1 cellular context compared by ENCODE assay signal in genomic region chr17:41664587-41665565, GRCh38.
TF ChIP-seq lines count a peak whose summit lies in the region.

No MANE protein-coding gene starts in this region.

TF ChIP-seq in GM23338, 12 proteins besides CTCF, POLR2A, EP300 and RAD21 (continued from another document):
- TF ChIP-seq, protein P1, sequence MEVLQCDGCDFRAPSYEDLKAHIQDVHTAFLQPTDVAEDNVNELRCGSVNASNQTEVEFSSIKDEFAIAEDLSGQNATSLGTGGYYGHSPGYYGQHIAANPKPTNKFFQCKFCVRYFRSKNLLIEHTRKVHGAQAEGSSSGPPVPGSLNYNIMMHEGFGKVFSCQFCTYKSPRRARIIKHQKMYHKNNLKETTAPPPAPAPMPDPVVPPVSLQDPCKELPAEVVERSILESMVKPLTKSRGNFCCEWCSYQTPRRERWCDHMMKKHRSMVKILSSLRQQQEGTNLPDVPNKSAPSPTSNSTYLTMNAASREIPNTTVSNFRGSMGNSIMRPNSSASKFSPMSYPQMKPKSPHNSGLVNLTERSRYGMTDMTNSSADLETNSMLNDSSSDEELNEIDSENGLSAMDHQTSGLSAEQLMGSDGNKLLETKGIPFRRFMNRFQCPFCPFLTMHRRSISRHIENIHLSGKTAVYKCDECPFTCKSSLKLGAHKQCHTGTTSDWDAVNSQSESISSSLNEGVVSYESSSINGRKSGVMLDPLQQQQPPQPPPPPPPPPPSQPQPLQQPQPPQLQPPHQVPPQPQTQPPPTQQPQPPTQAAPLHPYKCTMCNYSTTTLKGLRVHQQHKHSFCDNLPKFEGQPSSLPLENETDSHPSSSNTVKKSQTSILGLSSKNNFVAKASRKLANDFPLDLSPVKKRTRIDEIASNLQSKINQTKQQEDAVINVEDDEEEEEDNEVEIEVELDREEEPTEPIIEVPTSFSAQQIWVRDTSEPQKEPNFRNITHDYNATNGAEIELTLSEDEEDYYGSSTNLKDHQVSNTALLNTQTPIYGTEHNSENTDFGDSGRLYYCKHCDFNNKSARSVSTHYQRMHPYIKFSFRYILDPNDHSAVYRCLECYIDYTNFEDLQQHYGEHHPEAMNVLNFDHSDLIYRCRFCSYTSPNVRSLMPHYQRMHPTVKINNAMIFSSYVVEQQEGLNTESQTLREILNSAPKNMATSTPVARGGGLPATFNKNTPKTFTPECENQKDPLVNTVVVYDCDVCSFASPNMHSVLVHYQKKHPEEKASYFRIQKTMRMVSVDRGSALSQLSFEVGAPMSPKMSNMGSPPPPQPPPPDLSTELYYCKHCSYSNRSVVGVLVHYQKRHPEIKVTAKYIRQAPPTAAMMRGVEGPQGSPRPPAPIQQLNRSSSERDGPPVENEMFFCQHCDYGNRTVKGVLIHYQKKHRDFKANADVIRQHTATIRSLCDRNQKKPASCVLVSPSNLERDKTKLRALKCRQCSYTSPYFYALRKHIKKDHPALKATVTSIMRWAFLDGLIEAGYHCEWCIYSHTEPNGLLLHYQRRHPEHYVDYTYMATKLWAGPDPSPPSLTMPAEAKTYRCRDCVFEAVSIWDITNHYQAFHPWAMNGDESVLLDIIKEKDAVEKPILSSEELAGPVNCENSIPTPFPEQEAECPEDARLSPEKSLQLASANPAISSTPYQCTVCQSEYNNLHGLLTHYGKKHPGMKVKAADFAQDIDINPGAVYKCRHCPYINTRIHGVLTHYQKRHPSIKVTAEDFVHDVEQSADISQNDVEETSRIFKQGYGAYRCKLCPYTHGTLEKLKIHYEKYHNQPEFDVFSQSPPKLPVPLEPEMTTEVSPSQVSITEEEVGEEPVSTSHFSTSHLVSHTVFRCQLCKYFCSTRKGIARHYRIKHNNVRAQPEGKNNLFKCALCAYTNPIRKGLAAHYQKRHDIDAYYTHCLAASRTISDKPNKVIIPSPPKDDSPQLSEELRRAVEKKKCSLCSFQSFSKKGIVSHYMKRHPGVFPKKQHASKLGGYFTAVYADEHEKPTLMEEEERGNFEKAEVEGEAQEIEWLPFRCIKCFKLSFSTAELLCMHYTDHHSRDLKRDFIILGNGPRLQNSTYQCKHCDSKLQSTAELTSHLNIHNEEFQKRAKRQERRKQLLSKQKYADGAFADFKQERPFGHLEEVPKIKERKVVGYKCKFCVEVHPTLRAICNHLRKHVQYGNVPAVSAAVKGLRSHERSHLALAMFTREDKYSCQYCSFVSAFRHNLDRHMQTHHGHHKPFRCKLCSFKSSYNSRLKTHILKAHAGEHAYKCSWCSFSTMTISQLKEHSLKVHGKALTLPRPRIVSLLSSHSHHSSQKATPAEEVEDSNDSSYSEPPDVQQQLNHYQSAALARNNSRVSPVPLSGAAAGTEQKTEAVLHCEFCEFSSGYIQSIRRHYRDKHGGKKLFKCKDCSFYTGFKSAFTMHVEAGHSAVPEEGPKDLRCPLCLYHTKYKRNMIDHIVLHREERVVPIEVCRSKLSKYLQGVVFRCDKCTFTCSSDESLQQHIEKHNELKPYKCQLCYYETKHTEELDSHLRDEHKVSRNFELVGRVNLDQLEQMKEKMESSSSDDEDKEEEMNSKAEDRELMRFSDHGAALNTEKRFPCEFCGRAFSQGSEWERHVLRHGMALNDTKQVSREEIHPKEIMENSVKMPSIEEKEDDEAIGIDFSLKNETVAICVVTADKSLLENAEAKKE (CRISPR knock-in tag; IDR thresholded peaks at IDR 0.05) = no peak
- TF ChIP-seq EZH2 (IDR thresholded peaks at IDR 0.05; ENCODE audit: low read depth, unreplicated experiment) = no peak
